ENCODE assay signal across 12 cellular contexts in genomic region chr17:49438885-49439284, GRCh38. TPM values are rescaled to one million over a fixed set of nuclear protein-coding genes. Genes with fewer than 3 reads are reported as not detected.
DNase-seq lines count a peak whose midpoint lies in the region; ATAC-seq, FAIRE-seq and TF ChIP-seq lines count a peak whose summit lies in the region.
"Had no signal": no experiment of that assay in that cellular context is flagged by ENCODE, and none has a peak within 500 bp of the region (broad histone marks: within the 10 kb centered on the region; RNA-seq: fewer than 3 reads in every experiment).

No MANE protein-coding gene starts in this region.

- H3K4me3 Mint-ChIP-seq in glutamatergic neuron (ENCODE audit: unreplicated experiment): peak overlapping the region; percentile 71
- peak overlapping the region; percentile 25 for H3K4me3 Mint-ChIP-seq in progenitor cell of endocrine pancreas (ENCODE audit: low read depth)
- H3K4me3 Mint-ChIP-seq: T-helper 17 cell had no signal

- H3K9me3 Mint-ChIP-seq in glutamatergic neuron (ENCODE audit: unreplicated experiment) (peaks cover 3% of the 10 kb centered on the region), progenitor cell of endocrine pancreas (ENCODE audit: low read depth) (no peaks in the 10 kb centered on the region)

- in situ Hi-C loops in G401 (cut with HindIII; ENCODE audit: low sequenced_read_pairs): loop anchor here (5.0 to 10.0 kb wide), 2 partner anchors 88 to 266 kb away; partner anchors contain the start of gene SLC35B1

- DNase-seq in GM12891 (ENCODE audit: insufficient read length, low spot score) (no peak), NOMO-1 treated with DMSO at 0.1 percent for 48 hours (lab: John Stamatoyannopoulos, UW; ENCODE audit: unreplicated experiment) (peak; percentile 59), glutamatergic neuron (no peak), progenitor cell of endocrine pancreas (ENCODE audit: low spot score, unreplicated experiment) (no peak), AG08396 (ENCODE audit: low spot score) (no peak), G401 (ENCODE audit: low spot score) (no peak)
- DNase-seq: activated naive CD4-positive, alpha-beta T cell treated with Interleukin-2 at 50 U/mL for 16 hours; central memory CD4-positive, alpha-beta T cell; HCEC 1CT had no signal

- TF ChIP-seq CTCF in glutamatergic neuron (IDR thresholded peaks at IDR 0.05; ENCODE audit: partially characterized antibody, unreplicated experiment) (no peak), progenitor cell of endocrine pancreas (IDR thresholded peaks at IDR 0.05; ENCODE audit: unreplicated experiment) (no peak)

- H3K27me3 Mint-ChIP-seq in glutamatergic neuron (ENCODE audit: unreplicated experiment) (peaks cover 13% of the 10 kb centered on the region), progenitor cell of endocrine pancreas (peaks cover 68% of the 10 kb centered on the region)

- H3K36me3 Mint-ChIP-seq in glutamatergic neuron (ENCODE audit: unreplicated experiment) (no peaks in the 10 kb centered on the region), progenitor cell of endocrine pancreas (ENCODE audit: insufficient read depth) (no peaks in the 10 kb centered on the region)

- H3K27ac Mint-ChIP-seq in glutamatergic neuron (ENCODE audit: unreplicated experiment) (no peak overlapping the region), progenitor cell of endocrine pancreas (peak overlapping the region; percentile 53)
- H3K27ac Mint-ChIP-seq: T-helper 17 cell had no signal

- peaks cover 6% of the 10 kb centered on the region for H3K4me1 Mint-ChIP-seq in glutamatergic neuron (ENCODE audit: low read depth, unreplicated experiment)
- peaks cover 7% of the 10 kb centered on the region for H3K4me1 Mint-ChIP-seq in progenitor cell of endocrine pancreas (ENCODE audit: low read depth)

- no peak for TF ChIP-seq POLR2A in GM12891 (IDR thresholded peaks at IDR 0.05; ENCODE audit: low read depth, low read length)

- peak; percentile 55 for FAIRE-seq in GM12891 (lab: Jason Lieb, UNC)

- ATAC-seq in GM21447 (IDR thresholded peaks at IDR 0.05; ENCODE audit: unreplicated experiment): no peak
- ATAC-seq: T-helper 17 cell had no signal

TF ChIP-seq in GM12891, 5 proteins besides CTCF, POLR2A, EP300 and RAD21:
- TF ChIP-seq POU2F2 (IDR thresholded peaks at IDR 0.05; ENCODE audit: low read depth, low read length) (no peak), SPI1 (IDR thresholded peaks at IDR 0.05; ENCODE audit: low read depth, low read length) (peak; percentile 50; the same call in 1 of the 2 replicates), TAF1 (IDR thresholded peaks at IDR 0.05; ENCODE audit: low read depth, low read length) (no peak), POLR2AphosphoS5 (IDR thresholded peaks at IDR 0.05; ENCODE audit: low read depth, low read length) (no peak), PAX5 (IDR thresholded peaks at IDR 0.05; ENCODE audit: insufficient read depth, low read length, severe bottlenecking) (no peak)

RNA-seq across cellular contexts. Expression of gene PHB1, which starts 24.2 kb away (rescaled TPM):
- 194 TPM for polyA plus RNA-seq in GM12891 (2012; ENCODE audit: low read depth, missing spikeins)
- total RNA-seq in glutamatergic neuron (ENCODE audit: unreplicated experiment) (134 TPM), progenitor cell of endocrine pancreas (168 and 169 TPM in 2 replicates)
- 268 and 273 TPM in 2 replicates for total RNA-seq in G401 (2014; rRNA removed; shearing (Covaris generic))

RNA-seq across cellular contexts. Expression of gene NGFR, which starts 56.2 kb away (rescaled TPM):
- polyA plus RNA-seq in GM12891 (2012; ENCODE audit: low read depth, missing spikeins): 1.1 TPM
- total RNA-seq in glutamatergic neuron (ENCODE audit: unreplicated experiment) (131 TPM), progenitor cell of endocrine pancreas (2.7 and 6.2 TPM in 2 replicates)
- 2.7 and 3.9 TPM in 2 replicates for total RNA-seq in G401 (2014; rRNA removed; shearing (Covaris generic))
- total RNA-seq: HT-29 had no signal

Comparison
In these comparisons a context has a peak if more than half of its experiments do, and no peak if none do; other contexts are left out.
1. RNA of gene NGFR, which starts 56.2 kb away (total RNA-seq): 131 TPM in glutamatergic neuron (single experiment); 2.7 to 3.9 TPM in G401 and 2.7 to 6.2 TPM in progenitor cell of endocrine pancreas; every median in the first group is over 10 times any median in the second.